In the genomic region with DNA sequence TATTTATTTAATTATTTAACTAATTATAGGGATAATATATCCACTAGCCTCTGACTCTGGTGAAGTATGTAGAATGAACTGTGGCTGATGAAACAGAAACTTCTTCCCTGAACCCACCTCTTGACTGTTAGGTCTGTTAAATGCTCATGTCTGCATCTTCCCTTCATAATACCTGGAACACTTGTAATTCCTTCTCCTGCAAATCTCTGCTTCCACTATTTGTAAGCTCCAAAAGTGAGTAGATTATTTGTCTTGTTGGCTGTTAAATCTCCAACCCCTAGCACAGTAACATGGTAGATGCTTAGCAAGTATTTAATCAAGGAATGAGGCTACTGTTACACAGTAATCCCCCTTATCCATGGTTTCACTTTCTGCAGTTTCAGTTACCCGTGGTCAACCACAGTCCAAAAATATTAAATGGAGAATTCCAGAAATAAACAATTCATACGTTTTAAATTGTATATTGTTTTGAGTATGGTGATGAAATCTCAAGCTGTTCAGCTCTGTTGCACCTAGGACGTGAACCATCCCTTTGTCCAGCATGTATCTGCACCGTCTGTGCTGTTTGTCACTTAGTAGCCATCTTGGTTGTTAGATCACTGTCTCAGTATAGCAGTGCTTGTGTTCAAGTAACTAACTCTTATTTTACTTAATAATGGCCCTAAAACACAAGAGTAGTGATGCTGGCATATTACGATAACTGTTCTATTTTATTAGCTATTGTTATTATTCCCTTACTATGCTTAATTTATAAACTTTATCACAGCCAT, we compare ENCODE assay signal across 13 cellular contexts. TPM values are rescaled to one million over a fixed set of nuclear protein-coding genes. Genes with fewer than 3 reads are reported as not detected.
A peak's percentile ranks its signal among the peaks of the same experiment; 100 is the strongest.
DNase-seq lines count a peak whose midpoint lies in the region; ATAC-seq and TF ChIP-seq lines count a peak whose summit lies in the region.
"Had no signal": no experiment of that assay in that cellular context is flagged by ENCODE, and none has a peak within 500 bp of the region (broad histone marks: within the 10 kb centered on the region; RNA-seq: fewer than 3 reads in every experiment).

No MANE protein-coding gene starts in this region.

- no peak for ATAC-seq in stimulated activated effector memory CD8-positive, alpha-beta T cell treated with anti-CD3 and anti-CD28 coated beads, Interleukin-12 subunit alpha, Interleukin-12 subunit beta, amount 100 ng/mL, for 72 hours
- ATAC-seq in GM18517 (IDR thresholded peaks at IDR 0.05; ENCODE audit: unreplicated experiment) = no peak

- peak overlapping the region; percentile 27 for H3K4me3 ChIP-seq in NB4 (ENCODE audit: low read depth, low read length)
- no peak overlapping the region for H3K4me3 ChIP-seq in trophoblast cell (ENCODE audit: low read depth, low read length)
- no peak overlapping the region for H3K4me3 ChIP-seq in ascending aorta
- H3K4me3 ChIP-seq: adrenal gland had no signal

- intact Hi-C loops in dendritic cell treated with granulocyte-macrophage colony-stimulating factor and Interleukin-4, amounts not matched to agents 40 ng/mL and 50 ng/mL, for 4 days (cut with micrococcal nuclease) = no loop called here
- intact Hi-C loops in ascending aorta (cut with DNase I) = loop anchor here (5.0 kb wide), 1 partner anchor 58 kb away; no protein-coding TSS in a partner anchor

- no peak overlapping the region for H3K4me2 ChIP-seq in trophoblast cell (ENCODE audit: low read length)

- no peaks in the 10 kb centered on the region for H3K9me3 ChIP-seq in trophoblast cell (ENCODE audit: insufficient read depth, low read depth, low read length)
- no peaks in the 10 kb centered on the region for H3K9me3 ChIP-seq in ascending aorta
- H3K9me3 ChIP-seq: adrenal gland had no signal

- peaks cover 48% of the 10 kb centered on the region for H3K4me1 Mint-ChIP-seq in dendritic cell treated with granulocyte-macrophage colony-stimulating factor and Interleukin-4, amounts not matched to agents 40 ng/mL and 50 ng/mL, for 4 days (ENCODE audit: low read depth)
- H3K4me1 Mint-ChIP-seq in stimulated activated effector memory CD8-positive, alpha-beta T cell treated with anti-CD3 and anti-CD28 coated beads, Interleukin-12 subunit alpha, Interleukin-12 subunit beta, amount 100 ng/mL, for 72 hours = peaks cover 36% of the 10 kb centered on the region

- no peak overlapping the region for H2BK5ac ChIP-seq in trophoblast cell (ENCODE audit: low read depth, low read length, poor library complexity)

- H3K4me1 ChIP-seq in trophoblast cell (ENCODE audit: control insufficient read depth in 1 of 2, insufficient read depth in 2 of 2, low read length in 2 of 2) (peaks cover 0 to 2% of the 10 kb centered on the region in 2 experiments), ascending aorta (peaks cover 0 to 6% of the 10 kb centered on the region in 2 donors)

- no peaks in the 10 kb centered on the region for H3K9me3 Mint-ChIP-seq in dendritic cell treated with granulocyte-macrophage colony-stimulating factor and Interleukin-4, amounts not matched to agents 40 ng/mL and 50 ng/mL, for 4 days
- no peaks in the 10 kb centered on the region for H3K9me3 Mint-ChIP-seq in stimulated activated effector memory CD8-positive, alpha-beta T cell treated with anti-CD3 and anti-CD28 coated beads, Interleukin-12 subunit alpha, Interleukin-12 subunit beta, amount 100 ng/mL, for 72 hours
- H3K9me3 Mint-ChIP-seq: IgD-negative memory B cell, nephron had no signal

- no peak overlapping the region for H4K91ac ChIP-seq in trophoblast cell (ENCODE audit: low read depth, low read length)

- H3K27me3 ChIP-seq in trophoblast cell (ENCODE audit: insufficient read depth, low read length) = no peaks in the 10 kb centered on the region
- no peaks in the 10 kb centered on the region for H3K27me3 ChIP-seq in ascending aorta
- H3K27me3 ChIP-seq: adrenal gland had no signal

- H3K14ac ChIP-seq in trophoblast cell (ENCODE audit: low read length) = no peak overlapping the region

- H2AK5ac ChIP-seq in trophoblast cell (ENCODE audit: low read length) = no peak overlapping the region

- H3K4me3 Mint-ChIP-seq in dendritic cell treated with granulocyte-macrophage colony-stimulating factor and Interleukin-4, amounts not matched to agents 40 ng/mL and 50 ng/mL, for 4 days = peak overlapping the region; percentile 17
- H3K4me3 Mint-ChIP-seq in stimulated activated effector memory CD8-positive, alpha-beta T cell treated with anti-CD3 and anti-CD28 coated beads, Interleukin-12 subunit alpha, Interleukin-12 subunit beta, amount 100 ng/mL, for 72 hours = no peak overlapping the region
- H3K4me3 Mint-ChIP-seq: nephron had no signal

- peak; percentile 15 for DNase-seq in NCI-H2107 treated with DMSO at 0.1 percent for 48 hours (lab: John Stamatoyannopoulos, UW; ENCODE audit: unreplicated experiment)
- no peak for DNase-seq in NCI-H2107 (lab: John Stamatoyannopoulos, UW)
- DNase-seq in NB4 (ENCODE audit: low read depth) = peak; percentile 44
- peak in 1 of 2 donors; percentile 70 for DNase-seq in trophoblast cell
- DNase-seq in ascending aorta (ENCODE audit: low spot score in 2 of 2) = no peak
- DNase-seq in stimulated activated effector memory CD8-positive, alpha-beta T cell treated with anti-CD3 and anti-CD28 coated beads, Interleukin-12 subunit alpha, Interleukin-12 subunit beta, amount 100 ng/mL, for 72 hours (ENCODE audit: low spot score in 2 of 2) = no peak
- DNase-seq: adrenal gland; NCI-H446; stimulated activated CD4-positive, alpha-beta T cell treated with anti-CD3 and anti-CD28 coated beads, Interleukin-15, amount 100 ng/mL, for 24 hours had no signal

- H3K23ac ChIP-seq in trophoblast cell (ENCODE audit: low read length) = peak overlapping the region; percentile 97

- TF ChIP-seq CTCF in NB4 (IDR thresholded peaks at IDR 0.05; ENCODE audit: low read depth, low read length) (no peak), ascending aorta (IDR thresholded peaks at IDR 0.05) (no peak)

- peaks cover 3% of the 10 kb centered on the region for H3K36me3 Mint-ChIP-seq in dendritic cell treated with granulocyte-macrophage colony-stimulating factor and Interleukin-4, amounts not matched to agents 40 ng/mL and 50 ng/mL, for 4 days (ENCODE audit: low read depth)
- no peaks in the 10 kb centered on the region for H3K36me3 Mint-ChIP-seq in stimulated activated effector memory CD8-positive, alpha-beta T cell treated with anti-CD3 and anti-CD28 coated beads, Interleukin-12 subunit alpha, Interleukin-12 subunit beta, amount 100 ng/mL, for 72 hours
- H3K36me3 Mint-ChIP-seq: IgD-negative memory B cell had no signal

- no peak overlapping the region for H3K4ac ChIP-seq in trophoblast cell (ENCODE audit: low read depth, low read length)

- no peak overlapping the region for H2BK120ac ChIP-seq in trophoblast cell (ENCODE audit: insufficient read depth, low read length, poor library complexity)

- no CpG with 5 or more reads among the region's 5 CpGs for WGBS in trophoblast cell (ENCODE audit: extremely low coverage, insufficient coverage, insufficient read length)

- no peak overlapping the region for H2AFZ ChIP-seq in trophoblast cell (ENCODE audit: insufficient read depth, low read length, poor library complexity)

- H4K12ac ChIP-seq in trophoblast cell (ENCODE audit: low read depth, low read length) = no peak overlapping the region

- no peaks in the 10 kb centered on the region for H3K79me1 ChIP-seq in trophoblast cell (ENCODE audit: low read length)

- TF ChIP-seq POLR2A in NB4 (IDR thresholded peaks at IDR 0.05; ENCODE audit: extremely low read depth, insufficient read length) = no peak

- H2BK12ac ChIP-seq in trophoblast cell (ENCODE audit: low read length) = no peak overlapping the region

- no peak overlapping the region for H3K9ac ChIP-seq in trophoblast cell (ENCODE audit: low read length)

- no peak overlapping the region for H3K18ac ChIP-seq in trophoblast cell (ENCODE audit: low read length)

- no peaks in the 10 kb centered on the region for H3K27me3 Mint-ChIP-seq in dendritic cell treated with granulocyte-macrophage colony-stimulating factor and Interleukin-4, amounts not matched to agents 40 ng/mL and 50 ng/mL, for 4 days
- H3K27me3 Mint-ChIP-seq: IgD-negative memory B cell had no signal

- H3K36me3 ChIP-seq in trophoblast cell (ENCODE audit: control insufficient read depth in 1 of 2, insufficient read depth in 2 of 2, low read length in 2 of 2) (no peaks in the 10 kb centered on the region), ascending aorta (no peaks in the 10 kb centered on the region)
- H3K36me3 ChIP-seq: adrenal gland had no signal

- H3K79me2 ChIP-seq in trophoblast cell (ENCODE audit: control insufficient read depth, insufficient read depth, low read length, poor library complexity) = peaks cover under 1% of the 10 kb centered on the region

- no peak overlapping the region for H4K8ac ChIP-seq in trophoblast cell (ENCODE audit: low read depth, low read length)

- H3K27ac ChIP-seq in trophoblast cell (ENCODE audit: low read depth, low read length) (no peak overlapping the region), ascending aorta (no peak overlapping the region)

- H3K27ac Mint-ChIP-seq in dendritic cell treated with granulocyte-macrophage colony-stimulating factor and Interleukin-4, amounts not matched to agents 40 ng/mL and 50 ng/mL, for 4 days = peak overlapping the region; percentile 64
- no peak overlapping the region for H3K27ac Mint-ChIP-seq in stimulated activated effector memory CD8-positive, alpha-beta T cell treated with anti-CD3 and anti-CD28 coated beads, Interleukin-12 subunit alpha, Interleukin-12 subunit beta, amount 100 ng/mL, for 72 hours
- H3K27ac Mint-ChIP-seq: IgD-negative memory B cell, nephron had no signal

RNA-seq across cellular contexts. Expression of a gene that starts 5.7 kb away (rescaled TPM):
- polyA plus RNA-seq in trophoblast cell (2013) = 2.6 and 3.2 TPM in 2 replicates
- total RNA-seq in ascending aorta = 25.3 TPM

Comparison
In these comparisons a context has a peak if more than half of its experiments do, and no peak if none do; other contexts are left out.
1. DNase-seq: peak in NCI-H2107 treated with DMSO at 0.1 percent for 48 hours (single experiment) and NB4 (single experiment); none in NCI-H2107 (single experiment), ascending aorta (0 of 2) and stimulated activated effector memory CD8-positive, alpha-beta T cell treated with anti-CD3 and anti-CD28 coated beads, Interleukin-12 subunit alpha, Interleukin-12 subunit beta, amount 100 ng/mL, for 72 hours (0 of 2).